ENCODE assay signal across 1 cellular context in the genomic region with DNA sequence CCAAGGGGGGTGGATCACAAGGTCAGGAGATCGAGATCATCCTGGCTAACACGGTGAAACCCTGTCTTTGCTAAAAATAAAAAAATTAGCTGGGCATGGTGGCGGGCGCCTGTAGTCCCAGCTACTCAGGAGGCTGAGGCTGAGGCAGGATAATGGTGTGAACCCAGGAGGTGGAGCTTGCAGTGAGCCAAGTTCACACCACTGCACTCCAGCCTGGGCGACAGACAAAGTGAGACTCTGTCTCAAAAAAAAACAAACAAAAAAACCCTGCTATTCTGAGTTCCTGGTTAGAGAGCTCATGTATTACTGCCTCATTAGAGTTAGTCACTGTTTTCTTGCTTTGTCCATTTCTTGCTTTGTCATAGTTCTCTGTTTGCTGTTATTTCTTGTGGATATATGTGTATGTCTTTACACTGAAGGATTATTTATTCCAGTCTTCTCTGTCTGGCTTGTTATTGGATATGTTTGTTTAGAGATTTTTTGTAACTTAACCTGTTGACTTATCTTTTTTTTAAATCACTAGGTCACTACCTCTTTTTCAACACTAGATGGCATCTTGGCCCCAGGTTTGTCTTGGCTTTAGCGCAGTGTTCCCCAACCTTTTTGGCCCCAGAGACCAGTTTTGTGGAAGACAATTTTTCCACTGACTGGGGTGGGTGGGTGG.
TF ChIP-seq lines count a peak whose summit lies in the region.

No MANE protein-coding gene starts in this region.

TF ChIP-seq in K562, 482 proteins besides CTCF, POLR2A, EP300 and RAD21:
- TF ChIP-seq SMC3 (conservative IDR thresholded peaks at IDR 0.05; ENCODE audit: insufficient read depth, low read depth, low read length): 0 out of 2 replicates have a peak, but pooled peaks have one; percentile 15
- no peak for TF ChIP-seq FOXJ2 (tag; IDR thresholded peaks at IDR 0.05)
